32 cellular contexts compared by ENCODE assay signal in the genomic region with DNA sequence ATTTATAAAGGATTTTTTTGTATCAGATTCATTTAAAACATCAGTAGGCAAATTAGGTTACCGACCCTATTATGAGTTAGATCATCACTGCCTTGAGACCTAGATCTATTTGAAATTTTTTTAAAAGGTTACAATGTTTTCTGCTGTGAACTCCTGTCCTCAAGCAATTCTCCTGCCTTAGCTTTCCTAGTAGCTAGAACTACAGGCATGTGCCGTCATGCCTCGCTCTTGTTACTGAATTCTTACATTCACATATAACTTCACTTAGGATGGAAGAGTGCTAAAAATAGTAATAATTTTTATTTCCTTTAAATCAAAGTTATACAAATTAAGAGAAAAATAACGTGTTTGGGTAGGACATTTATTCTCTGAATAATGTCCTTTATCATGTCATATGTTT.
"Had no signal": no experiment of that assay in that cellular context is flagged by ENCODE, and none has a peak within 500 bp of the region (broad histone marks: within the 10 kb centered on the region; RNA-seq: fewer than 3 reads in every experiment).

No MANE protein-coding gene starts in this region.

- H3K27me3 ChIP-seq: brain microvascular endothelial cell had no signal

- H3K27ac Mint-ChIP-seq: activated B cell treated with CpG ODN at 0.5 μM for 24 hours; activated CD4-positive, alpha-beta memory T cell treated with anti-CD3 and anti-CD28 coated beads for 36 hours; activated naive CD4-positive, alpha-beta T cell treated with anti-CD3 and anti-CD28 coated beads, Interleukin-2, amount 10 ng/mL, durations not matched to agents 7 days and 5 days; activated naive CD8-positive, alpha-beta T cell; activated naive CD8-positive, alpha-beta T cell treated with anti-CD3 and anti-CD28 coated beads, Interleukin-2, amount 50 U/mL, for 24 hours had no signal

- H3K36me3 Mint-ChIP-seq: activated CD4-positive, alpha-beta memory T cell treated with anti-CD3 and anti-CD28 coated beads for 36 hours; activated naive CD4-positive, alpha-beta T cell treated with anti-CD3 and anti-CD28 coated beads, Interleukin-2, amount 10 ng/mL, durations not matched to agents 7 days and 5 days; activated naive CD8-positive, alpha-beta T cell had no signal

- DNase-seq: activated B cell treated with CpG ODN at 0.5 μM for 24 hours; activated CD4-positive, alpha-beta memory T cell treated with anti-CD3 and anti-CD28 coated beads for 36 hours; activated CD4-positive, alpha-beta T cell treated with anti-CD3 and anti-CD28 coated beads for 4 hours; activated CD4-positive, alpha-beta T cell treated with anti-CD3 and anti-CD28 coated beads, Interleukin-2, amount 50 U/mL, for 1 hour; activated CD4-positive, CD25-positive, alpha-beta regulatory T cell treated with anti-CD3 and anti-CD28 coated beads, Interleukin-2, amount 50 U/mL, for 72 hours; activated CD8-positive, alpha-beta memory T cell treated with anti-CD3 and anti-CD28 coated beads, Interleukin-2, amount 50 U/mL, for 48 hours; activated effector memory CD4-positive, alpha-beta T cell treated with Interleukin-2 at 50 U/mL for 16 hours; activated naive CD4-positive, alpha-beta T cell treated with anti-CD3 and anti-CD28 coated beads, Interleukin-2, amount 10 ng/mL, durations not matched to agents 7 days and 5 days; activated naive CD8-positive, alpha-beta T cell treated with anti-CD3 and anti-CD28 coated beads, Interleukin-2, amount 50 U/mL, for 24 hours; activated T-cell treated with anti-CD3 and anti-CD28 coated beads, Interleukin-2, amount 50 U/mL, for 48 hours; anterior cingulate cortex; brain microvascular endothelial cell; NCI-H1048; NCI-H1105 treated with DMSO at 0.1 percent for 48 hours; NCI-H1436; NCI-H1694; NCI-H1930; NCI-H2081 treated with DMSO at 0.1 percent for 48 hours; NCI-H226; NCI-H526; NCI-H748 treated with DMSO at 0.1 percent for 48 hours; NK-92 treated with Interleukin-12 subunit alpha and Interleukin-12 subunit beta, amount 100 ng/mL, for 24 hours; PC-3; Right ventricle myocardium superior; SW 1271; T-helper 1 cell; T-helper 2 cell; T-helper 9 cell had no signal

- ATAC-seq: activated naive CD8-positive, alpha-beta T cell treated with anti-CD3 and anti-CD28 coated beads, Interleukin-2, amount 50 U/mL, for 24 hours; K562; PC-3 had no signal

- H3K9me3 Mint-ChIP-seq: activated B cell treated with CpG ODN at 0.5 μM for 24 hours; activated CD4-positive, alpha-beta memory T cell treated with anti-CD3 and anti-CD28 coated beads for 36 hours; activated naive CD4-positive, alpha-beta T cell treated with anti-CD3 and anti-CD28 coated beads, Interleukin-2, amount 10 ng/mL, durations not matched to agents 7 days and 5 days; activated naive CD8-positive, alpha-beta T cell treated with anti-CD3 and anti-CD28 coated beads, Interleukin-2, amount 50 U/mL, for 24 hours had no signal

- H3K36me3 ChIP-seq: brain microvascular endothelial cell had no signal

- H3K27ac ChIP-seq: brain microvascular endothelial cell, RWPE1, VCaP had no signal

- H3K4me3 ChIP-seq: K562 had no signal

- H3K27me3 Mint-ChIP-seq: activated B cell treated with CpG ODN at 0.5 μM for 24 hours; activated naive CD8-positive, alpha-beta T cell treated with anti-CD3 and anti-CD28 coated beads, Interleukin-2, amount 50 U/mL, for 24 hours had no signal

- H3K4me3 Mint-ChIP-seq: activated B cell treated with CpG ODN at 0.5 μM for 24 hours; activated CD4-positive, alpha-beta memory T cell treated with anti-CD3 and anti-CD28 coated beads for 36 hours; activated naive CD4-positive, alpha-beta T cell treated with anti-CD3 and anti-CD28 coated beads, Interleukin-2, amount 10 ng/mL, durations not matched to agents 7 days and 5 days; activated naive CD8-positive, alpha-beta T cell; activated naive CD8-positive, alpha-beta T cell treated with anti-CD3 and anti-CD28 coated beads, Interleukin-2, amount 50 U/mL, for 24 hours had no signal

- H3K4me1 Mint-ChIP-seq: activated B cell treated with CpG ODN at 0.5 μM for 24 hours; activated naive CD4-positive, alpha-beta T cell treated with anti-CD3 and anti-CD28 coated beads, Interleukin-2, amount 10 ng/mL, durations not matched to agents 7 days and 5 days; activated naive CD8-positive, alpha-beta T cell treated with anti-CD3 and anti-CD28 coated beads, Interleukin-2, amount 50 U/mL, for 24 hours had no signal
